8 cellular contexts compared by ENCODE assay signal in genomic region chr12:45543887-45544286, GRCh38.
A peak's percentile ranks its signal among the peaks of the same experiment; 100 is the strongest.
DNase-seq lines count a peak whose midpoint lies in the region; ATAC-seq and TF ChIP-seq lines count a peak whose summit lies in the region.

No MANE protein-coding gene starts in this region.

- H3K27ac ChIP-seq in neural progenitor cell = no peak overlapping the region

- H3K4me1 Mint-ChIP-seq in neural progenitor cell = peaks cover 4% of the 10 kb centered on the region

- peak; percentile 90 for TF ChIP-seq CTCF in fibroblast of mammary gland (conservative IDR thresholded peaks at IDR 0.05; ENCODE audit: control insufficient read depth, insufficient read depth, low read depth, low read length)
- TF ChIP-seq CTCF in neural progenitor cell (IDR thresholded peaks at IDR 0.05) = peak; percentile 85

- H3K4me3 ChIP-seq in fibroblast of mammary gland (ENCODE audit: control insufficient read depth, low read depth, low read length) = no peak overlapping the region
- H3K4me3 ChIP-seq in neural progenitor cell = no peak overlapping the region

- no peaks in the 10 kb centered on the region for H3K36me3 Mint-ChIP-seq in neural progenitor cell

- H3K4me1 ChIP-seq in neural progenitor cell = no peaks in the 10 kb centered on the region

- H3K9me3 ChIP-seq in neural progenitor cell (ENCODE audit: low read depth) = no peaks in the 10 kb centered on the region

- H3K36me3 ChIP-seq in neural progenitor cell = no peaks in the 10 kb centered on the region

- peak overlapping the region; percentile 27 for H2AFZ ChIP-seq in neural progenitor cell (replicated peaks)

- H3K9me3 Mint-ChIP-seq in neural progenitor cell = no peaks in the 10 kb centered on the region

- H4K20me1 ChIP-seq in neural progenitor cell (ENCODE audit: low read depth) = no peaks in the 10 kb centered on the region

- H3K4me3 Mint-ChIP-seq in neural progenitor cell = no peak overlapping the region

- no peak overlapping the region for H3K9ac ChIP-seq in neural progenitor cell

- no peak overlapping the region for H3K27ac Mint-ChIP-seq in neural progenitor cell

- no peaks in the 10 kb centered on the region for H3F3A ChIP-seq in neural progenitor cell (ENCODE audit: low read depth)

- H3K79me2 ChIP-seq in neural progenitor cell (ENCODE audit: low read depth) = no peaks in the 10 kb centered on the region

- no peak overlapping the region for H3K4me2 ChIP-seq in neural progenitor cell

- H3K27me3 Mint-ChIP-seq in neural progenitor cell (ENCODE audit: insufficient read depth, low read depth) = peaks cover 4% of the 10 kb centered on the region

- ATAC-seq in GM19395 (IDR thresholded peaks at IDR 0.05; ENCODE audit: unreplicated experiment) (peak; percentile 95), HG03442 (IDR thresholded peaks at IDR 0.05; ENCODE audit: unreplicated experiment) (peak; percentile 92)

- DNase-seq in DMS114 treated with DMSO at 0.1 percent for 48 hours (lab: John Stamatoyannopoulos, UW; ENCODE audit: unreplicated experiment) = peak; percentile 73
- DNase-seq in NCI-H748 (lab: John Stamatoyannopoulos, UW; ENCODE audit: unreplicated experiment) = peak; percentile 73
- DNase-seq in activated CD8-positive, alpha-beta memory T cell treated with anti-CD3 and anti-CD28 coated beads, Interleukin-2, amount 50 U/mL, for 1 hour (ENCODE audit: extremely low read depth) = peak; percentile 13
- peak; percentile 87 for DNase-seq in fibroblast of mammary gland (ENCODE audit: low read depth)
- DNase-seq in neural progenitor cell (ENCODE audit: low spot score) = peak; percentile 79
- peak; percentile 54 for DNase-seq in ureter (ENCODE audit: low spot score)

- H3K27me3 ChIP-seq in neural progenitor cell = no peaks in the 10 kb centered on the region

Comparison
In these comparisons a context has a peak if more than half of its experiments do, and no peak if none do; other contexts are left out.
1. DNase-seq: peak in every context shown above with its lines; median percentile 87 in fibroblast of mammary gland; 79 in neural progenitor cell; 73 in DMS114 treated with DMSO at 0.1 percent for 48 hours; 73 in NCI-H748; 54 in ureter; 13 in activated CD8-positive, alpha-beta memory T cell treated with anti-CD3 and anti-CD28 coated beads, Interleukin-2, amount 50 U/mL, for 1 hour.